25 cellular contexts compared by ENCODE assay signal in genomic region chr6:139047677-139048076, GRCh38.
"Had no signal": no experiment of that assay in that cellular context is flagged by ENCODE, and none has a peak within 500 bp of the region (broad histone marks: within the 10 kb centered on the region; RNA-seq: fewer than 3 reads in every experiment).

No MANE protein-coding gene starts in this region.

- FAIRE-seq: RCC 7860 had no signal

- H3K4me3 ChIP-seq: MG63, SJSA1 had no signal

- H3K27me3 Mint-ChIP-seq: T-cell had no signal

- H3K4me2 ChIP-seq: SK-N-SH had no signal

- H3K27ac ChIP-seq: SJSA1 had no signal

- H3K36me3 ChIP-seq: MG63, SJSA1 had no signal

- H3K9me3 ChIP-seq: MG63, SJSA1, SK-N-SH had no signal

- H3K4me1 ChIP-seq: SJSA1 had no signal

- ATAC-seq: T-cell had no signal

- H3K27me3 ChIP-seq: MG63, SJSA1 had no signal

- H3K9me3 Mint-ChIP-seq: T-cell had no signal

- DNase-seq: Karpas-422, KG1, MG63, NCI-H1092, NCI-H1105 treated with DMSO at 0.1 percent for 48 hours, NCI-H1417 treated with DMSO at 0.1 percent for 48 hours, NCI-H146, NCI-H1694 treated with DMSO at 0.1 percent for 48 hours, NCI-H1930, NCI-H2081 treated with DMSO at 0.1 percent for 48 hours, NCI-H2171, NCI-H226, NCI-H446, NCI-H510A, NCI-H524 treated with DMSO at 0.1 percent for 48 hours, NCI-H69, NCI-H774, Right ventricle myocardium superior, RPMI8226, SIG-M5, SK-N-SH, SW 1271, T-cell had no signal

- H3K9ac ChIP-seq: SK-N-SH had no signal

- H3K4me3 Mint-ChIP-seq: T-cell had no signal
